In the genomic region with DNA sequence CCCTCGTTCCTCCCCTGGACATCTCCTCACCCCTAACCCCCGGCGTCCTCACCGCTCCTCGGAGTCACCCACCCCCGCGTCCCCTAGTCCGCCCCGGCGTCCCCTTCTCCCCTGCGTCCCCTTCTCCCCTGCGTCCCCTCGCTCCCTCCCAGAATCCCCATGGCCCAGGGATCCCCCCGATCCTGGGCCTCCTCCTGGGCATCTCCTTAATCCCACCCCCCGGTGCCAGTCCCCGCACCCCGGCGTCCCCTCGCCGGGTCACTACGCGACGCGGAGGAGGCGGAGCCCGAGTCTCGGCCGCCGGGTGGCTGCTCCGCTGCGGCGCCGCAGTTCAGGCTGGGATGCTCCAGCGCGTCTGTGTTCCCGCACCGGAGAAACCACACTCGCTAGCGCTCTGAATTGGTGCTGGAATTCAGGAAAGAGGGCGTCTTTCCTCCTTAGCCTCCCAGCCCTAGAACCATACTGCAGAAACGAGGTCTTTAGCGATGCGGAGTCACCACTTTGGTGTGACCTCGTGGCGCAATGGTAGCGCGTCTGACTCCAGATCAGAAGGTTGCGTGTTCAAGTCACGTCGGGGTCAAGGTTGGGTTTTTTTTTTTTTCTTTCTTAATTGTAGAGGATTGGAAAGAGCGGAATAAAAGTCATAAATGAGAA, we compare ENCODE assay signal across 2 cellular contexts.
TF ChIP-seq lines count a peak whose summit lies in the region.

No MANE protein-coding gene starts in this region.

TF ChIP-seq in A549, 52 proteins besides CTCF, POLR2A, EP300 and RAD21 (continued from another document and continues in another):
- no peak for TF ChIP-seq USF2 (IDR thresholded peaks at IDR 0.05)
- TF ChIP-seq HDAC2 (IDR thresholded peaks at IDR 0.05): no peak
- TF ChIP-seq FOSB (CRISPR knock-in tag; IDR thresholded peaks at IDR 0.05): no peak
- TF ChIP-seq RFX5 (IDR thresholded peaks at IDR 0.05): peak; percentile 62; the same call in 1 of the 2 replicates
- TF ChIP-seq POLR2AphosphoS2 (conservative IDR thresholded peaks at IDR 0.05; ENCODE audit: low read length): no peak
- TF ChIP-seq FOXS1 (CRISPR knock-in tag; IDR thresholded peaks at IDR 0.05): no peak
- no peak for TF ChIP-seq NR3C1 (IDR thresholded peaks at IDR 0.05)
- TF ChIP-seq GATA3 (IDR thresholded peaks at IDR 0.05; ENCODE audit: borderline replicate concordance): 0 out of 2 replicates have a peak, but pooled peaks have one; percentile 33
- no peak for TF ChIP-seq PBX3 (IDR thresholded peaks at IDR 0.05)
- TF ChIP-seq, protein P1, sequence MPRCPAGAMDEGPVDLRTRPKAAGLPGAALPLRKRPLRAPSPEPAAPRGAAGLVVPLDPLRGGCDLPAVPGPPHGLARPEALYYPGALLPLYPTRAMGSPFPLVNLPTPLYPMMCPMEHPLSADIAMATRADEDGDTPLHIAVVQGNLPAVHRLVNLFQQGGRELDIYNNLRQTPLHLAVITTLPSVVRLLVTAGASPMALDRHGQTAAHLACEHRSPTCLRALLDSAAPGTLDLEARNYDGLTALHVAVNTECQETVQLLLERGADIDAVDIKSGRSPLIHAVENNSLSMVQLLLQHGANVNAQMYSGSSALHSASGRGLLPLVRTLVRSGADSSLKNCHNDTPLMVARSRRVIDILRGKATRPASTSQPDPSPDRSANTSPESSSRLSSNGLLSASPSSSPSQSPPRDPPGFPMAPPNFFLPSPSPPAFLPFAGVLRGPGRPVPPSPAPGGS (IDR thresholded peaks at IDR 0.05): 0 out of 3 replicates have a peak, but pooled peaks have one; percentile 17
- peak; percentile 96 for TF ChIP-seq MAZ (IDR thresholded peaks at IDR 0.05; ENCODE audit: borderline replicate concordance, low read depth, low read length)
- peak; percentile 52; the same call in 1 of the 2 replicates for TF ChIP-seq E2F6 (IDR thresholded peaks at IDR 0.05; ENCODE audit: borderline replicate concordance, low read depth)
- no peak for TF ChIP-seq BHLHE40 (IDR thresholded peaks at IDR 0.05; ENCODE audit: low read depth, low read length)
- TF ChIP-seq HEYL (CRISPR knock-in tag; IDR thresholded peaks at IDR 0.05): no peak
- TF ChIP-seq EHMT2 (IDR thresholded peaks at IDR 0.05; ENCODE audit: low read depth): no peak
- TF ChIP-seq ZNF302 (CRISPR knock-in tag; IDR thresholded peaks at IDR 0.05): no peak
- peak; percentile 61 to 89; a peak in 3 of 4 replicates for TF ChIP-seq CEBPB (IDR thresholded peaks at IDR 0.05)
- TF ChIP-seq ZSCAN20 (CRISPR knock-in tag; IDR thresholded peaks at IDR 0.05): no peak
- TF ChIP-seq NPAS2 (CRISPR knock-in tag; IDR thresholded peaks at IDR 0.05; ENCODE audit: borderline replicate concordance): no peak
- peak; percentile 90; the same call in 1 of the 2 replicates for TF ChIP-seq MYC (IDR thresholded peaks at IDR 0.05; ENCODE audit: borderline replicate concordance, low read length)
- TF ChIP-seq TFCP2L1 (CRISPR knock-in tag; IDR thresholded peaks at IDR 0.05): no peak
- TF ChIP-seq PHF8 (IDR thresholded peaks at IDR 0.05; ENCODE audit: borderline replicate concordance, low read depth): peak; percentile 58
- TF ChIP-seq, protein P2, sequence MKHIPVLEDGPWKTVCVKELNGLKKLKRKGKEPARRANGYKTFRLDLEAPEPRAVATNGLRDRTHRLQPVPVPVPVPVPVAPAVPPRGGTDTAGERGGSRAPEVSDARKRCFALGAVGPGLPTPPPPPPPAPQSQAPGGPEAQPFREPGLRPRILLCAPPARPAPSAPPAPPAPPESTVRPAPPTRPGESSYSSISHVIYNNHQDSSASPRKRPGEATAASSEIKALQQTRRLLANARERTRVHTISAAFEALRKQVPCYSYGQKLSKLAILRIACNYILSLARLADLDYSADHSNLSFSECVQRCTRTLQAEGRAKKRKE (CRISPR knock-in tag; IDR thresholded peaks at IDR 0.05; ENCODE audit: low read depth): no peak
- no peak for TF ChIP-seq RCOR1 (IDR thresholded peaks at IDR 0.05; ENCODE audit: low read depth, low read length)
- no peak for TF ChIP-seq FOSL2 (IDR thresholded peaks at IDR 0.05)
- TF ChIP-seq FOSL2 (CRISPR knock-in tag; IDR thresholded peaks at IDR 0.05): no peak; the same call in 1 of the 2 replicates
- TF ChIP-seq ESRRA (IDR thresholded peaks at IDR 0.05; ENCODE audit: borderline replicate concordance, low read length): peak; percentile 82; the same call in 1 of the 2 replicates
- TF ChIP-seq ELK1 (IDR thresholded peaks at IDR 0.05; ENCODE audit: low read depth, low read length): no peak
- TF ChIP-seq JUNB (IDR thresholded peaks at IDR 0.05): no peak

TF ChIP-seq in liver, 16 proteins besides CTCF, POLR2A, EP300 and RAD21 (continued from another document):
- no peak for TF ChIP-seq ZBTB33 (IDR thresholded peaks at IDR 0.05)
- TF ChIP-seq NR2F2 (IDR thresholded peaks at IDR 0.05): peak; percentile 83
- TF ChIP-seq, protein P3, sequence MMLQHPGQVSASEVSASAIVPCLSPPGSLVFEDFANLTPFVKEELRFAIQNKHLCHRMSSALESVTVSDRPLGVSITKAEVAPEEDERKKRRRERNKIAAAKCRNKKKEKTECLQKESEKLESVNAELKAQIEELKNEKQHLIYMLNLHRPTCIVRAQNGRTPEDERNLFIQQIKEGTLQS (IDR thresholded peaks at IDR 0.05): peak; percentile 100
- TF ChIP-seq, protein P4, sequence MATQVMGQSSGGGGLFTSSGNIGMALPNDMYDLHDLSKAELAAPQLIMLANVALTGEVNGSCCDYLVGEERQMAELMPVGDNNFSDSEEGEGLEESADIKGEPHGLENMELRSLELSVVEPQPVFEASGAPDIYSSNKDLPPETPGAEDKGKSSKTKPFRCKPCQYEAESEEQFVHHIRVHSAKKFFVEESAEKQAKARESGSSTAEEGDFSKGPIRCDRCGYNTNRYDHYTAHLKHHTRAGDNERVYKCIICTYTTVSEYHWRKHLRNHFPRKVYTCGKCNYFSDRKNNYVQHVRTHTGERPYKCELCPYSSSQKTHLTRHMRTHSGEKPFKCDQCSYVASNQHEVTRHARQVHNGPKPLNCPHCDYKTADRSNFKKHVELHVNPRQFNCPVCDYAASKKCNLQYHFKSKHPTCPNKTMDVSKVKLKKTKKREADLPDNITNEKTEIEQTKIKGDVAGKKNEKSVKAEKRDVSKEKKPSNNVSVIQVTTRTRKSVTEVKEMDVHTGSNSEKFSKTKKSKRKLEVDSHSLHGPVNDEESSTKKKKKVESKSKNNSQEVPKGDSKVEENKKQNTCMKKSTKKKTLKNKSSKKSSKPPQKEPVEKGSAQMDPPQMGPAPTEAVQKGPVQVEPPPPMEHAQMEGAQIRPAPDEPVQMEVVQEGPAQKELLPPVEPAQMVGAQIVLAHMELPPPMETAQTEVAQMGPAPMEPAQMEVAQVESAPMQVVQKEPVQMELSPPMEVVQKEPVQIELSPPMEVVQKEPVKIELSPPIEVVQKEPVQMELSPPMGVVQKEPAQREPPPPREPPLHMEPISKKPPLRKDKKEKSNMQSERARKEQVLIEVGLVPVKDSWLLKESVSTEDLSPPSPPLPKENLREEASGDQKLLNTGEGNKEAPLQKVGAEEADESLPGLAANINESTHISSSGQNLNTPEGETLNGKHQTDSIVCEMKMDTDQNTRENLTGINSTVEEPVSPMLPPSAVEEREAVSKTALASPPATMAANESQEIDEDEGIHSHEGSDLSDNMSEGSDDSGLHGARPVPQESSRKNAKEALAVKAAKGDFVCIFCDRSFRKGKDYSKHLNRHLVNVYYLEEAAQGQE (IDR thresholded peaks at IDR 0.05): peak; percentile 10
- TF ChIP-seq HNF4A (conservative IDR thresholded peaks at IDR 0.05): peak; percentile 34 to 37
